Comparison of ENCODE assay signal across 1 cellular context in genomic region chr19:17517898-17518297, GRCh38.
TF ChIP-seq lines count a peak whose summit lies in the region.

No MANE protein-coding gene starts in this region.

TF ChIP-seq in GM12878, 131 proteins besides CTCF, POLR2A, EP300 and RAD21:
- TF ChIP-seq IRF5 (IDR thresholded peaks at IDR 0.05; ENCODE audit: borderline replicate concordance) (no peak), CBX5 (IDR thresholded peaks at IDR 0.05; ENCODE audit: low read depth) (0 out of 2 replicates have a peak, but pooled peaks have one; percentile 31)
TF ChIP-seq in GM12878: peak in this region for 1.
